In genomic region chr4:101019941-101020401, GRCh38 we compare ENCODE assay signal across 9 cellular contexts.
DNase-seq lines count a peak whose midpoint lies in the region; ATAC-seq, FAIRE-seq and TF ChIP-seq lines count a peak whose summit lies in the region.
"Had no signal": no experiment of that assay in that cellular context is flagged by ENCODE, and none has a peak within 500 bp of the region (broad histone marks: within the 10 kb centered on the region; RNA-seq: fewer than 3 reads in every experiment).

No MANE protein-coding gene starts in this region.

- no peak for FAIRE-seq in urothelium cell line (lab: Jason Lieb, UNC)

- H3K27ac ChIP-seq in colonic mucosa (peak overlapping the region; percentile 56), ascending aorta (no peak overlapping the region)
- H3K27ac ChIP-seq: HL-60 had no signal

- peaks cover 5% of the 10 kb centered on the region for H3K4me1 ChIP-seq in colonic mucosa
- H3K4me1 ChIP-seq in ascending aorta: peaks cover 0 to 9% of the 10 kb centered on the region in 2 donors

- H3K36me3 ChIP-seq in colonic mucosa (no peaks in the 10 kb centered on the region), ascending aorta (no peaks in the 10 kb centered on the region)

- intact Hi-C loops in colonic mucosa (cut with DNase I) (no loop called here), ascending aorta (cut with DNase I) (no loop called here)

- peak; percentile 19 for DNase-seq in DMS53 (lab: John Stamatoyannopoulos, UW)
- peak; percentile 34 for DNase-seq in colonic mucosa
- no peak for DNase-seq in urothelium cell line (ENCODE audit: low spot score)
- DNase-seq in Ammon's horn (ENCODE audit: low spot score): no peak
- no peak for DNase-seq in ascending aorta (ENCODE audit: low spot score in 2 of 2)
- DNase-seq in ACHN: no peak

- no peak for TF ChIP-seq CTCF in colonic mucosa (IDR thresholded peaks at IDR 0.05)
- TF ChIP-seq CTCF in ascending aorta (IDR thresholded peaks at IDR 0.05): no peak

- ATAC-seq in GM21390 (IDR thresholded peaks at IDR 0.05; ENCODE audit: unreplicated experiment): peak; percentile 43
- peak; percentile 38 for ATAC-seq in HG03521 (IDR thresholded peaks at IDR 0.05; ENCODE audit: unreplicated experiment)

- no peaks in the 10 kb centered on the region for H3K27me3 ChIP-seq in colonic mucosa
- H3K27me3 ChIP-seq in ascending aorta: no peaks in the 10 kb centered on the region

- in situ Hi-C loops in ACHN (cut with HindIII; ENCODE audit: low pct_ligation_motif_present, low pct_unique_long_range_greater_than_20kb, low sequenced_read_pairs): no loop called here

- H3K9me3 ChIP-seq in colonic mucosa (no peaks in the 10 kb centered on the region), ascending aorta (no peaks in the 10 kb centered on the region)

- H3K4me3 ChIP-seq in colonic mucosa: no peak overlapping the region
- H3K4me3 ChIP-seq in ascending aorta: no peak overlapping the region

- no peak overlapping the region for H3K9ac ChIP-seq in colonic mucosa (ENCODE audit: low read depth in 2 of 2, low read length in 2 of 2)

Comparison
In these comparisons a context has a peak if more than half of its experiments do, and no peak if none do; other contexts are left out.
1. DNase-seq: peak in DMS53 (single experiment) and colonic mucosa (single experiment); none in urothelium cell line (single experiment), Ammon's horn (single experiment), ascending aorta (0 of 2) and ACHN (single experiment).